ENCODE assay signal across 17 cellular contexts in the genomic region with DNA sequence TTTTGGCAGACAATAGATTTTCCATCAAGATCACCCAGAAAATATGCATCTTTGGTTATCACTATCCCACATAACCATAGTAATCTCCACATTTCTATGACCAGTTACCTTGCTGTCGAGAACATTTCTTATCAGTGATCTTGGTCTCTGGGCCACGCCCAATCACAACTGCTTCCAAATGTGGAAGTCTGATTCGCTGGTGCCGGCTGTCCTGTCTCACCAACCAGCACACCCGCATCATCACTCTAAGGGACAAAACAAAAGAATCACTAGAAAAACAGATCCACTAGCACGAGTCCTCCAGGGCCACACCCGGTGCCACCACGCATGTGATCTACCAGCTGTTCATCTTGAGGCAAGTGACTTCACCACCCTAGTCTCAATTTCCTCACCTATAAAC.
"Had no signal": no experiment of that assay in that cellular context is flagged by ENCODE, and none has a peak within 500 bp of the region (broad histone marks: within the 10 kb centered on the region; RNA-seq: fewer than 3 reads in every experiment).

No MANE protein-coding gene starts in this region.

- H3K9me3 Mint-ChIP-seq: activated naive CD4-positive, alpha-beta T cell treated with anti-CD3 and anti-CD28 coated beads, Interleukin-2, amount 50 U/mL, for 24 hours; activated T-helper 17 cell treated with anti-CD3 and anti-CD28 coated beads, Interleukin-2, amount 50 U/mL, for 72 hours; endodermal cell; natural killer cell; stimulated activated memory B cell treated with anti-CD40 and anti-IgM and Interleukin-4, amounts not matched to agents 10 μg/mL and 1 μg/mL and 100 μg/mL, for 72 hours; type B pancreatic cell had no signal

- H3K27me3 ChIP-seq: body of pancreas, foreskin keratinocyte, right atrium auricular region had no signal

- H3K4me3 ChIP-seq: body of pancreas, right atrium auricular region had no signal

- H3K27ac ChIP-seq: body of pancreas, foreskin keratinocyte, right atrium auricular region had no signal

- H3K27me3 Mint-ChIP-seq: activated naive CD4-positive, alpha-beta T cell treated with anti-CD3 and anti-CD28 coated beads, Interleukin-2, amount 50 U/mL, for 24 hours; activated T-helper 17 cell treated with anti-CD3 and anti-CD28 coated beads, Interleukin-2, amount 50 U/mL, for 72 hours; stimulated activated memory B cell treated with anti-CD40 and anti-IgM and Interleukin-4, amounts not matched to agents 10 μg/mL and 1 μg/mL and 100 μg/mL, for 72 hours; type B pancreatic cell had no signal

- H3K4me1 ChIP-seq: foreskin keratinocyte had no signal

- H3K4me3 Mint-ChIP-seq: activated CD8-positive, alpha-beta T cell treated with anti-CD3 and anti-CD28 coated beads, Interleukin-2, amount 10 ng/mL, durations not matched to agents 7 days and 5 days; activated naive CD4-positive, alpha-beta T cell treated with anti-CD3 and anti-CD28 coated beads, Interleukin-2, amount 50 U/mL, for 24 hours; activated T-helper 17 cell treated with anti-CD3 and anti-CD28 coated beads, Interleukin-2, amount 50 U/mL, for 72 hours; endodermal cell; natural killer cell; stimulated activated memory B cell treated with anti-CD40 and anti-IgM and Interleukin-4, amounts not matched to agents 10 μg/mL and 1 μg/mL and 100 μg/mL, for 72 hours; type B pancreatic cell had no signal

- H3K4me1 Mint-ChIP-seq: endodermal cell had no signal

- H3K9me3 ChIP-seq: body of pancreas, right atrium auricular region had no signal

- H3K27ac Mint-ChIP-seq: activated CD8-positive, alpha-beta T cell treated with anti-CD3 and anti-CD28 coated beads, Interleukin-2, amount 10 ng/mL, durations not matched to agents 7 days and 5 days; activated naive CD4-positive, alpha-beta T cell treated with anti-CD3 and anti-CD28 coated beads, Interleukin-2, amount 50 U/mL, for 24 hours; activated T-helper 17 cell treated with anti-CD3 and anti-CD28 coated beads, Interleukin-2, amount 50 U/mL, for 72 hours; endodermal cell; natural killer cell; stimulated activated memory B cell treated with anti-CD40 and anti-IgM and Interleukin-4, amounts not matched to agents 10 μg/mL and 1 μg/mL and 100 μg/mL, for 72 hours; type B pancreatic cell had no signal

- DNase-seq: activated CD4-positive, CD25-positive, alpha-beta regulatory T cell treated with anti-CD3 and anti-CD28 coated beads, Interleukin-2, amount 50 U/mL, for 72 hours; activated CD8-positive, alpha-beta T cell treated with anti-CD3 and anti-CD28 coated beads, Interleukin-2, amount 10 ng/mL, durations not matched to agents 7 days and 5 days; amniotic stem cell; body of pancreas; cerebellar nuclear complex; dermis blood vessel endothelial cell; endodermal cell; foreskin keratinocyte; head of caudate nucleus; natural killer cell; small intestine; substantia nigra had no signal
